In the genomic region with DNA sequence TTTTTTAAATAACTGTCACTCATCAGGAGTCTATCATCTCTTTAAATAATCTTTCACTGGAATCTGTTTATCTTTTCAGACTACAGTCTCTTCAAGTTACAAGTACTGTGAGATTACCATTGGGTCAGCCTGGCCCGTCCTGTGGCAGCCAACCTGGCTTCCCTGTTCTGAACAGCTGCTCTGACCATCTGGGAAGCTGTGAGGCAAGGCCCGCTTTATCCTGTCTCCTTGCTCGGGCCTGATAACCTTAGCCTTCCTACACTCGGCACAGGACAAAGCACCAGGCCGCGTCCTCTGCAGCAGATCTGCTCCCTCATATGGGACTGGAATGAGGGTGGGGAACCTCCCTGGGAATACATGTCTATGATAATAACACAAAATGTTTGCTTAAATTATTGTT, we compare ENCODE assay signal across 13 cellular contexts.
A peak's percentile ranks its signal among the peaks of the same experiment; 100 is the strongest.
DNase-seq lines count a peak whose midpoint lies in the region; ATAC-seq and TF ChIP-seq lines count a peak whose summit lies in the region.
"Had no signal": no experiment of that assay in that cellular context is flagged by ENCODE, and none has a peak within 500 bp of the region (broad histone marks: within the 10 kb centered on the region; RNA-seq: fewer than 3 reads in every experiment).

No MANE protein-coding gene starts in this region.

- intact Hi-C loops in left ventricle myocardium superior (cut with micrococcal nuclease), result no loop called here

- no peaks in the 10 kb centered on the region for H3K27me3 Mint-ChIP-seq in WTC11 (ENCODE audit: low read depth)
- H3K27me3 Mint-ChIP-seq in mesothelial cell of epicardium (ENCODE audit: low read depth), result no peaks in the 10 kb centered on the region
- H3K27me3 Mint-ChIP-seq: CD4-positive, CD25-positive, alpha-beta regulatory T cell had no signal

- TF ChIP-seq CTCF in WTC11 (IDR thresholded peaks at IDR 0.05) (no peak), mesothelial cell of epicardium (IDR thresholded peaks at IDR 0.05; ENCODE audit: unreplicated experiment) (no peak)

- H3K27ac ChIP-seq in HUES6 (ENCODE audit: low read depth, low read length), result peak overlapping the region; percentile 31
- H3K27ac ChIP-seq: ascending aorta had no signal

- no peak overlapping the region for H3K4me3 ChIP-seq in HUES6 (ENCODE audit: low read depth, low read length)
- H3K4me3 ChIP-seq: ascending aorta, PC-9 had no signal

- H3K27ac Mint-ChIP-seq in WTC11, result peak overlapping the region; percentile 93
- H3K27ac Mint-ChIP-seq in mesothelial cell of epicardium, result no peak overlapping the region

- POLR2A ChIA-PET in WTC11 (lab: Charles Lee), result interaction anchor here (2.4 kb wide), 1 partner anchor 114 kb away, joined by 6 read pairs; the partner anchor contains the start of gene PTPN14

- ATAC-seq in WTC11 (peak; percentile 57), left ventricle myocardium superior (peak; percentile 74)
- ATAC-seq: naive thymus-derived CD8-positive, alpha-beta T cell had no signal

- peaks cover 54% of the 10 kb centered on the region for H3K4me1 ChIP-seq in HUES6 (ENCODE audit: control insufficient read depth, insufficient read depth, low read length)
- H3K4me1 ChIP-seq: ascending aorta had no signal

- peaks cover 5% of the 10 kb centered on the region; the same call in 1 of the 2 replicates for H3K9me3 Mint-ChIP-seq in WTC11
- peaks cover 4% of the 10 kb centered on the region for H3K9me3 Mint-ChIP-seq in mesothelial cell of epicardium
- H3K9me3 Mint-ChIP-seq: CD4-positive, CD25-positive, alpha-beta regulatory T cell; naive thymus-derived CD8-positive, alpha-beta T cell had no signal

- no peaks in the 10 kb centered on the region for H3K9me3 ChIP-seq in HUES6 (ENCODE audit: control insufficient read depth, insufficient read depth, low read depth, low read length)
- H3K9me3 ChIP-seq: ascending aorta had no signal

- H3K36me3 Mint-ChIP-seq in WTC11 (peaks cover 5% of the 10 kb centered on the region), mesothelial cell of epicardium (peaks cover 4% of the 10 kb centered on the region)

- H3K27me3 ChIP-seq in HUES6 (ENCODE audit: control insufficient read depth, insufficient read depth, low read length), result no peaks in the 10 kb centered on the region
- H3K27me3 ChIP-seq: ascending aorta had no signal

- no peak overlapping the region for H3K9ac ChIP-seq in HUES6 (ENCODE audit: low read length)

- H3K4me3 Mint-ChIP-seq in WTC11, result no peak overlapping the region
- H3K4me3 Mint-ChIP-seq in mesothelial cell of epicardium, result no peak overlapping the region
- H3K4me3 Mint-ChIP-seq: naive thymus-derived CD8-positive, alpha-beta T cell had no signal

- H3K36me3 ChIP-seq in HUES6 (ENCODE audit: control insufficient read depth, insufficient read depth, low read length), result no peaks in the 10 kb centered on the region
- H3K36me3 ChIP-seq: ascending aorta had no signal

- CTCF ChIA-PET in WTC11 (lab: Charles Lee), result interaction anchor here (0.8 to 1.7 kb wide), 2 partner anchors 49 to 105 kb away, joined by 3 to 5 read pairs; no protein-coding TSS in a partner anchor

- H3K4me1 Mint-ChIP-seq in WTC11, result peaks cover 54% of the 10 kb centered on the region
- peaks cover 42% of the 10 kb centered on the region for H3K4me1 Mint-ChIP-seq in mesothelial cell of epicardium

- DNase-seq in D341Med (ENCODE audit: low spot score) (peak; percentile 47), WTC11 (ENCODE audit: low spot score) (peak; percentile 33), left ventricle myocardium superior (peak; percentile 31), GM19238 (ENCODE audit: insufficient read length, low spot score) (no peak), mesothelial cell of epicardium (ENCODE audit: low spot score in 2 of 2, unreplicated experiment in 2 of 2) (no peak), GM03348 (ENCODE audit: low spot score) (no peak), foreskin melanocyte (no peak)
- DNase-seq: activated CD8-positive, alpha-beta memory T cell treated with anti-CD3 and anti-CD28 coated beads, Interleukin-2, amount 50 U/mL, for 4 hours; naive thymus-derived CD8-positive, alpha-beta T cell; PC-9 had no signal

TF ChIP-seq in WTC11, 78 proteins besides CTCF, POLR2A, EP300 and RAD21:
- TF ChIP-seq ATF3 (CRISPR knock-in tag; conservative IDR thresholded peaks at IDR 0.05) (no peak), EMX1 (CRISPR knock-in tag; IDR thresholded peaks at IDR 0.05) (no peak), ZNF671 (CRISPR knock-in tag; IDR thresholded peaks at IDR 0.05) (no peak), ZNF121 (CRISPR knock-in tag; IDR thresholded peaks at IDR 0.05) (peak; percentile 95), RORB (CRISPR knock-in tag; IDR thresholded peaks at IDR 0.05) (no peak)

Comparison
In these comparisons a context has a peak if more than half of its experiments do, and no peak if none do; other contexts are left out.
1. DNase-seq: peak in D341Med (single experiment), WTC11 (single experiment) and left ventricle myocardium superior (single experiment); none in GM19238 (single experiment), mesothelial cell of epicardium (0 of 2), GM03348 (single experiment) and foreskin melanocyte (single experiment).